29 cellular contexts compared by ENCODE assay signal in the genomic region with DNA sequence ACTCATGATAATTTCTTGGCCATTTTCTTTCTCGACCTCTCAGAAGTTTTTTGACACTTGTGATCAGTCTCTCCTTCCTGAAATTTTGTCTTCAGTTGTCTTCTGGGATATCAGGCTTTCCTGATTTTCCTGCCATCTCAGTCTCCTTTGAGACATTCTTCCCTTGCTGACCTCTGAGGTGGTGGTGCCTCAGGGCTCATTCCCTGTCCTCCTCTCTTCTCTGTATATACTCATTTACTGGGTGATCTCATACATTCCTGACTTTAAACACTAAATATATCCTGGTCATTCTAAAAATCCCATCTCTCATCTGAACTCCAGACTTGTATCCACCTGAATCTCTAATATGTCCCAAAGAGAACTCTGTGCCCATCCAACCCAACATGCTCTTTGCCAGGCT.
"Had no signal": no experiment of that assay in that cellular context is flagged by ENCODE, and none has a peak within 500 bp of the region (broad histone marks: within the 10 kb centered on the region; RNA-seq: fewer than 3 reads in every experiment).

No MANE protein-coding gene starts in this region.

- H3K4me3 Mint-ChIP-seq: effector memory CD8-positive, alpha-beta T cell; memory B cell; mesothelial cell of epicardium; naive B cell; natural killer cell treated with Interleukin-12 subunit alpha and Interleukin-12 subunit beta and Interleukin-15 and Interleukin-18, amount 100 ng/mL, for 72 hours; neural crest cell; stimulated activated naive CD8-positive, alpha-beta T cell treated with anti-CD3 and anti-CD28 coated beads, Interleukin-15, amount 100 ng/mL, for 72 hours had no signal

- H3K4me1 Mint-ChIP-seq: memory B cell; naive B cell; stimulated activated naive CD8-positive, alpha-beta T cell treated with anti-CD3 and anti-CD28 coated beads, Interleukin-15, amount 100 ng/mL, for 72 hours had no signal

- H3K27ac ChIP-seq: esophagus squamous epithelium, heart right ventricle, neutrophil, parathyroid adenoma, suprapubic skin, transverse colon, vagina had no signal

- DNase-seq: cortex of kidney; effector memory CD8-positive, alpha-beta T cell; erythroblast; esophagus squamous epithelium; foreskin melanocyte; glutamatergic neuron; heart right ventricle; hippocampal formation; mucosa of descending colon; naive B cell; stimulated activated CD4-positive, alpha-beta T cell treated with anti-CD3 and anti-CD28 coated beads, Interleukin-12 subunit alpha, Interleukin-12 subunit beta, amount 100 ng/mL, for 4 hours; stimulated activated CD4-positive, alpha-beta T cell treated with anti-CD3 and anti-CD28 coated beads, Interleukin-1b, Interleukin-23, amount 100 ng/mL, for 48 hours; stimulated activated CD4-positive, alpha-beta T cell treated with anti-CD3 and anti-CD28 coated beads, Interleukin-4, amount 100 ng/mL, for 1 hour; stimulated activated CD8-positive, alpha-beta memory T cell treated with anti-CD3 and anti-CD28 coated beads, Interleukin-4, amount 100 ng/mL, for 48 hours; stimulated activated naive CD4-positive, alpha-beta T cell; stimulated activated naive CD8-positive, alpha-beta T cell treated with anti-CD3 and anti-CD28 coated beads, Interleukin-15, amount 100 ng/mL, for 72 hours; transverse colon had no signal

- H3K4me3 ChIP-seq: esophagus squamous epithelium, heart right ventricle, lung, mucosa of descending colon, smooth muscle cell, suprapubic skin, transverse colon, vagina had no signal

- H3K4me2 ChIP-seq: smooth muscle cell had no signal

- H3K9ac ChIP-seq: parathyroid adenoma had no signal

- H3K27ac Mint-ChIP-seq: effector memory CD8-positive, alpha-beta T cell; memory B cell; mesothelial cell of epicardium; natural killer cell treated with Interleukin-12 subunit alpha and Interleukin-12 subunit beta and Interleukin-15 and Interleukin-18, amount 100 ng/mL, for 72 hours; progenitor cell of endocrine pancreas; stimulated activated naive CD8-positive, alpha-beta T cell treated with anti-CD3 and anti-CD28 coated beads, Interleukin-15, amount 100 ng/mL, for 72 hours had no signal

- H3K4me1 ChIP-seq: parathyroid adenoma had no signal

- H3K27me3 ChIP-seq: esophagus squamous epithelium, heart right ventricle, neutrophil, suprapubic skin, transverse colon, vagina had no signal

- ATAC-seq: effector memory CD8-positive, alpha-beta T cell; heart right ventricle; mucosa of descending colon; natural killer cell treated with Interleukin-12 subunit alpha and Interleukin-12 subunit beta and Interleukin-15 and Interleukin-18, amount 100 ng/mL, for 72 hours; sciatic nerve; stimulated activated naive CD8-positive, alpha-beta T cell treated with anti-CD3 and anti-CD28 coated beads, Interleukin-15, amount 100 ng/mL, for 72 hours had no signal

- H3K36me3 Mint-ChIP-seq: memory B cell; mesothelial cell of epicardium; natural killer cell treated with Interleukin-12 subunit alpha and Interleukin-12 subunit beta and Interleukin-15 and Interleukin-18, amount 100 ng/mL, for 72 hours had no signal

- H2AFZ ChIP-seq: parathyroid adenoma had no signal

- H3K79me2 ChIP-seq: parathyroid adenoma had no signal

- H3K9me3 ChIP-seq: esophagus squamous epithelium, neutrophil, suprapubic skin, transverse colon, vagina had no signal

- H3K36me3 ChIP-seq: esophagus squamous epithelium, heart right ventricle, neutrophil, suprapubic skin, transverse colon, vagina had no signal
